In genomic region chr1:230423936-230424335, GRCh38 we compare ENCODE assay signal across 17 cellular contexts. TPM values are rescaled to one million over a fixed set of nuclear protein-coding genes. Genes with fewer than 3 reads are reported as not detected.
DNase-seq lines count a peak whose midpoint lies in the region; ATAC-seq and TF ChIP-seq lines count a peak whose summit lies in the region.
"Had no signal": no experiment of that assay in that cellular context is flagged by ENCODE, and none has a peak within 500 bp of the region (broad histone marks: within the 10 kb centered on the region; RNA-seq: fewer than 3 reads in every experiment).

No MANE protein-coding gene starts in this region.

- intact Hi-C loops in CD4-positive, alpha-beta T cell (cut with DNase I, micrococcal nuclease), result no loop called here
- intact Hi-C loops in dorsolateral prefrontal cortex (cut with DNase I), result loop anchor here (2.0 to 10.0 kb wide), 2 partner anchors 47 to 351 kb away; no protein-coding TSS in a partner anchor

- CTCF ChIA-PET in CD4-positive, alpha-beta T cell (lab: Charles Lee), result no interaction called here

- H3K27me3 ChIP-seq in CD4-positive, alpha-beta T cell (ENCODE audit: control insufficient read depth, insufficient read depth, low read length), result peaks cover 69% of the 10 kb centered on the region
- no peaks in the 10 kb centered on the region for H3K27me3 ChIP-seq in dorsolateral prefrontal cortex

- ATAC-seq in CD4-positive, alpha-beta T cell (ENCODE audit: poor library complexity), result no peak
- no peak for ATAC-seq in natural killer cell treated with Interleukin-12 subunit alpha and Interleukin-12 subunit beta and Interleukin-15 and Interleukin-18, amount 100 ng/mL, for 72 hours
- ATAC-seq in HG02884 (IDR thresholded peaks at IDR 0.05; ENCODE audit: unreplicated experiment), result no peak
- ATAC-seq: activated CD8-positive, alpha-beta T cell treated with anti-CD3 and anti-CD28 coated beads for 36 hours; stimulated activated naive CD8-positive, alpha-beta T cell treated with anti-CD3 and anti-CD28 coated beads, Interleukin-15, amount 100 ng/mL, for 72 hours had no signal

- peak overlapping the region; percentile 63 for H3K4me3 Mint-ChIP-seq in CD4-positive, alpha-beta T cell
- peak overlapping the region; percentile 73 for H3K4me3 Mint-ChIP-seq in natural killer cell treated with Interleukin-12 subunit alpha and Interleukin-12 subunit beta and Interleukin-15 and Interleukin-18, amount 100 ng/mL, for 72 hours
- H3K4me3 Mint-ChIP-seq in HFFc6, result no peak overlapping the region

- peaks cover 3% of the 10 kb centered on the region for H3K9me3 Mint-ChIP-seq in CD4-positive, alpha-beta T cell
- peaks cover 5% of the 10 kb centered on the region for H3K9me3 Mint-ChIP-seq in natural killer cell treated with Interleukin-12 subunit alpha and Interleukin-12 subunit beta and Interleukin-15 and Interleukin-18, amount 100 ng/mL, for 72 hours
- peaks cover 11% of the 10 kb centered on the region for H3K9me3 Mint-ChIP-seq in HFFc6
- H3K9me3 Mint-ChIP-seq: dendritic cell treated with granulocyte-macrophage colony-stimulating factor and Interleukin-4, amounts not matched to agents 40 ng/mL and 50 ng/mL, for 4 days had no signal

- DNase-seq in CD4-positive, alpha-beta T cell, result no peak
- DNase-seq in NB4 (ENCODE audit: low read depth), result no peak
- peak in 1 of 10 donors; percentile 44 for DNase-seq in dorsolateral prefrontal cortex
- DNase-seq in natural killer cell treated with Interleukin-12 subunit alpha and Interleukin-12 subunit beta and Interleukin-15 and Interleukin-18, amount 100 ng/mL, for 72 hours (ENCODE audit: low spot score), result no peak
- DNase-seq in pons (ENCODE audit: low spot score), result no peak
- DNase-seq in SIG-M5 treated with dmso at 0.1 percent for 504 hours (lab: John Stamatoyannopoulos, UW; ENCODE audit: unreplicated experiment), result no peak
- no peak for DNase-seq in HFFc6
- DNase-seq: aorta; NCI-H2029 treated with DMSO at 0.1 percent for 48 hours; spleen; stimulated activated naive CD8-positive, alpha-beta T cell treated with anti-CD3 and anti-CD28 coated beads, Interleukin-15, amount 100 ng/mL, for 72 hours had no signal

- no peaks in the 10 kb centered on the region for H3K9me3 ChIP-seq in CD4-positive, alpha-beta T cell (ENCODE audit: control insufficient read depth, low read length)
- H3K9me3 ChIP-seq: SJSA1 had no signal

- H3K4me3 ChIP-seq in NB4 (ENCODE audit: low read depth, low read length) (peak overlapping the region; percentile 68), dorsolateral prefrontal cortex (peak overlapping the region; percentile 45 to 88 (median 73))
- H3K4me3 ChIP-seq: lung, SJSA1 had no signal

- H3K4me1 Mint-ChIP-seq in CD4-positive, alpha-beta T cell (ENCODE audit: low read depth), result peaks cover 7% of the 10 kb centered on the region
- peaks cover 20 to 22% of the 10 kb centered on the region in 2 donors for H3K4me1 Mint-ChIP-seq in natural killer cell treated with Interleukin-12 subunit alpha and Interleukin-12 subunit beta and Interleukin-15 and Interleukin-18, amount 100 ng/mL, for 72 hours (ENCODE audit: low read depth in 2 of 2)
- peaks cover 6% of the 10 kb centered on the region; the same call in 1 of the 2 replicates for H3K4me1 Mint-ChIP-seq in HFFc6 (ENCODE audit: low read depth)

- no peak overlapping the region for H3K27ac ChIP-seq in CD4-positive, alpha-beta T cell (ENCODE audit: low read depth, low read length)
- H3K27ac ChIP-seq in dorsolateral prefrontal cortex, result peak overlapping the region in 51 of 59 donors; percentile 2 to 86 (median 71)
- H3K27ac ChIP-seq: HL-60, SJSA1, spleen had no signal

- peaks cover 80% of the 10 kb centered on the region for H3K27me3 Mint-ChIP-seq in CD4-positive, alpha-beta T cell
- H3K27me3 Mint-ChIP-seq in natural killer cell treated with Interleukin-12 subunit alpha and Interleukin-12 subunit beta and Interleukin-15 and Interleukin-18, amount 100 ng/mL, for 72 hours, result peaks cover 31 to 54% of the 10 kb centered on the region in 2 donors
- H3K27me3 Mint-ChIP-seq in HFFc6 (ENCODE audit: insufficient read depth), result peaks cover 17% of the 10 kb centered on the region

- TF ChIP-seq POLR2A in NB4 (IDR thresholded peaks at IDR 0.05; ENCODE audit: extremely low read depth, insufficient read length), result no peak

- POLR2A ChIA-PET in CD4-positive, alpha-beta T cell (lab: Charles Lee), result no interaction called here

- TF ChIP-seq CTCF in CD4-positive, alpha-beta T cell (IDR thresholded peaks at IDR 0.05), result no peak
- TF ChIP-seq CTCF in NB4 (IDR thresholded peaks at IDR 0.05; ENCODE audit: low read depth, low read length) (no peak), dorsolateral prefrontal cortex (IDR thresholded peaks at IDR 0.05 in 54 of 56, conservative IDR thresholded peaks at IDR 0.05 in 2 of 56; ENCODE audit: low read depth in 1 of 56, partially characterized antibody in 56 of 56) (no peak), HFFc6 (IDR thresholded peaks at IDR 0.05) (no peak)

- H3K27ac Mint-ChIP-seq in CD4-positive, alpha-beta T cell, result no peak overlapping the region
- no peak overlapping the region for H3K27ac Mint-ChIP-seq in natural killer cell treated with Interleukin-12 subunit alpha and Interleukin-12 subunit beta and Interleukin-15 and Interleukin-18, amount 100 ng/mL, for 72 hours
- no peak overlapping the region for H3K27ac Mint-ChIP-seq in HFFc6
- H3K27ac Mint-ChIP-seq: activated CD8-positive, alpha-beta T cell treated with anti-CD3 and anti-CD28 coated beads for 36 hours; dendritic cell treated with granulocyte-macrophage colony-stimulating factor and Interleukin-4, amounts not matched to agents 40 ng/mL and 50 ng/mL, for 4 days; stimulated activated naive CD8-positive, alpha-beta T cell treated with anti-CD3 and anti-CD28 coated beads, Interleukin-15, amount 100 ng/mL, for 72 hours had no signal

- no peaks in the 10 kb centered on the region for H3K36me3 Mint-ChIP-seq in CD4-positive, alpha-beta T cell (ENCODE audit: low read depth)
- H3K36me3 Mint-ChIP-seq in natural killer cell treated with Interleukin-12 subunit alpha and Interleukin-12 subunit beta and Interleukin-15 and Interleukin-18, amount 100 ng/mL, for 72 hours, result peaks cover 7% of the 10 kb centered on the region
- peaks cover 5% of the 10 kb centered on the region; the same call in 1 of the 2 replicates for H3K36me3 Mint-ChIP-seq in HFFc6 (ENCODE audit: low read depth)

RNA-seq across cellular contexts. Expression of gene PGBD5, which starts 2.2 kb away (rescaled TPM):
- total RNA-seq in CD4-positive, alpha-beta T cell, result not detected
- total RNA-seq in dorsolateral prefrontal cortex, result 100 to 1,000 TPM in 40 of 120 experiments, 10 to 100 TPM in 80; 42.3 to 119 (median 92.1) TPM
- total RNA-seq in natural killer cell treated with Interleukin-12 subunit alpha and Interleukin-12 subunit beta and Interleukin-15 and Interleukin-18, amount 100 ng/mL, for 72 hours, result under 1 TPM in 1 of 2 donors, not detected in 1; 0.03 TPM
- total RNA-seq in HFFc6 (2021; fragmentation: NEBNext Ultra II Directional; extraction: Animal tissue kit (Norgen Biotek cat#: 25700)), result under 1 TPM in 1 of 6 experiments, not detected in 5; 0.05 TPM
- total RNA-seq: activated CD8-positive, alpha-beta T cell treated with anti-CD3 and anti-CD28 coated beads for 36 hours had no signal

Comparison
In these comparisons a context has a peak if more than half of its experiments do, and no peak if none do; other contexts are left out.
1. RNA of gene PGBD5, which starts 2.2 kb away (total RNA-seq): 42.3 to 119 TPM in dorsolateral prefrontal cortex; 0.03 TPM in natural killer cell treated with Interleukin-12 subunit alpha and Interleukin-12 subunit beta and Interleukin-15 and Interleukin-18, amount 100 ng/mL, for 72 hours, not detected in CD4-positive, alpha-beta T cell and 0.05 TPM in HFFc6; every median in the first group is over 10 times any median in the second.
2. intact Hi-C loops: an anchor here in dorsolateral prefrontal cortex (2.0 to 10.0 kb wide); none called in CD4-positive, alpha-beta T cell.